In the genomic region with DNA sequence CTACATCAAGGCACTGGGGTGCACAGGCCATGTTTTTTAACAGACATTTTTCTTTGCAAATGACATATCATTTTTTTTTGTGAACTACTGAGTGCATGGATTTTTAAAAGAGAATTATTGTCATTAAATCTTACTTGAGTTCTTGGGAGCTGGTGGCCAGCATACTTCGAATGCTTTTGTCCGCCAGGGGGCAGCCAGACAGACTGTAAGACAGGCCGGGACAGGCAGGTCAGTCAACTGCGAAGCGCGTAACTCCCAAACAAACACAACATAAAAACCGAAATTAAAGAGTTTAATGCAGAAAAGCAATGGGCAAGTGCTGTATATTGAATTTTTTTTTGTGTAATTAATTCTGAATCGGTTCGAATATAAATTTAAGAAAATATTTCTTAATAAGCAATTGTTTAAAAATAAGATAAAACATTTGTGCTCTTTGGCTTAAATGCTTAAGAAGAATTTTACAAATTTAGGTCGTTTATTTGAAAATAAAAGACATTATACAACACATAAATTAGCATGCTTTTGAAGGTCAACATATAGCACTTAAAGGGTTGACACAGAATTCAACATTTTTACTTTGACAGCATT, we compare ENCODE assay signal across 8 cellular contexts.
DNase-seq lines count a peak whose midpoint lies in the region; ATAC-seq, FAIRE-seq and TF ChIP-seq lines count a peak whose summit lies in the region.

No MANE protein-coding gene starts in this region.

- no peaks in the 10 kb centered on the region; the same call in 1 of the 2 replicates for H3K9me3 ChIP-seq in AG04450 (ENCODE audit: control insufficient read depth, insufficient read depth, low read length)

- no peak overlapping the region for H3K27ac ChIP-seq in AG04450 (ENCODE audit: low read depth, low read length)

- TF ChIP-seq CTCF in AG04450 (IDR thresholded peaks at IDR 0.05; ENCODE audit: low read depth, low read length): peak; percentile 83
- peak; percentile 76 for TF ChIP-seq CTCF in LNCAP (IDR thresholded peaks at IDR 0.05)
- peak; percentile 69 for TF ChIP-seq CTCF in osteocyte (IDR thresholded peaks at IDR 0.05)

- no peaks in the 10 kb centered on the region for H3K36me3 Mint-ChIP-seq in osteocyte (ENCODE audit: unreplicated experiment)

- POLR2A ChIA-PET in AG04450 (lab: Yijun Ruan, JAX): no interaction called here

- FAIRE-seq in GM18507 (lab: Jason Lieb, UNC): peak; percentile 31

- H3K9me3 Mint-ChIP-seq in osteocyte (ENCODE audit: unreplicated experiment): peaks cover 9% of the 10 kb centered on the region

- peaks cover 22% of the 10 kb centered on the region for H3K4me1 Mint-ChIP-seq in osteocyte (ENCODE audit: unreplicated experiment)

- H3K27me3 Mint-ChIP-seq in osteocyte (ENCODE audit: unreplicated experiment): peaks cover 20% of the 10 kb centered on the region

- H3K4me3 Mint-ChIP-seq in osteocyte (ENCODE audit: unreplicated experiment): no peak overlapping the region

- peak; percentile 30 for DNase-seq in AG04450 (ENCODE audit: low read depth, low spot score)
- DNase-seq in GM18507 (ENCODE audit: extremely low spot score, insufficient read length, low read depth): peak; percentile 25
- peak; percentile 14 for DNase-seq in activated T-cell treated with anti-CD3 and anti-CD28 coated beads for 1 hour (ENCODE audit: low read depth)
- peak; percentile 43 for DNase-seq in foreskin melanocyte
- no peak for DNase-seq in osteocyte (ENCODE audit: extremely low spot score, unreplicated experiment)

- no peak overlapping the region for H3K4me3 ChIP-seq in AG04450 (ENCODE audit: low read depth, low read length)

- H3K27me3 ChIP-seq in AG04450 (ENCODE audit: control insufficient read depth, insufficient read depth, low read length): no peaks in the 10 kb centered on the region

- no peak overlapping the region for H3K27ac Mint-ChIP-seq in osteocyte (ENCODE audit: unreplicated experiment)

- CTCF ChIA-PET in AG04450 (lab: Charles Lee): interaction anchor here (0.6 to 1.4 kb wide), 7 partner anchors 9 to 1575 kb away, joined by 3 to 5 read pairs (median 4); no protein-coding TSS in a partner anchor

- ATAC-seq in GM18861 (IDR thresholded peaks at IDR 0.05; ENCODE audit: unreplicated experiment): no peak
- no peak for ATAC-seq in GM18873 (IDR thresholded peaks at IDR 0.05; ENCODE audit: low FRiP score, unreplicated experiment)
